Comparison of ENCODE assay signal across 1 cellular context in the genomic region with DNA sequence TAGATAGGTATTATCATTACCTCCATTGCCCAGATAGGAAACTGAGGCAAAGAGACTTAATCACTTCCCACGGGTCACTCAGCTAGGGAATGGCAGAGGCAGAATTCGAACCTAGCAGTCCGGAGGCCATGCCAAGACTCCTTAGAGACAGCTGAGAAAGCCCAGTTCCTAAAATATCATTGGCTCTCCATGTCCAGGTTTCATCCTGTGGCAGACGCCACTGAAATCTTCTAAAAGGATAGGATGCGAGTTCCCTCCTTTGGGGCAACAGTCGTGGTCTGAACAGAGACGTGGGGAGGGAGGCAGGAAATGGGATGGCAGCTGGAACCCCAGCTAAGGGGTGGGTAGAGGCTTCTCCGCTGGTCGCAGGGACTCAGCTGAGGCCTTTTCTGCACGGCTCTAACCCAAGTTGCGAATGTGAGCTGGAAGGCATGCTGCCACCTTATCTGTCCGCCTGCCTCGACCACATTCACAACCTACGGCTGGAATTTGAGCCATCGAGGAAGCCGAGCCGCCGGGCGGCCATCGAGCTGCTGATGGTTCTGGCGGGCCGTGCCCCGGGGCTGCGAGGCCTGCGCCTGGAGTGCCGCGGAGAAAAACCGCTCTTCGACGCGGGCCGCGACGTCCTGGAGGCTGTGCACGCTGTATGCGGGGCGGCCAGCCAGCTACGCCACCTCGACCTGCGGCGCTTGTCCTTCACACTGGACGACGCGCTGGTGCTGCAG.
TF ChIP-seq lines count a peak whose summit lies in the region.

No MANE protein-coding gene starts in this region.

TF ChIP-seq in HepG2, 621 proteins besides CTCF, POLR2A, EP300 and RAD21:
- TF ChIP-seq MEF2D (CRISPR knock-in tag; IDR thresholded peaks at IDR 0.05) (no peak), RFX5 (IDR thresholded peaks at IDR 0.05; ENCODE audit: low read depth, low read length) (peak; percentile 91), ZNF660 (CRISPR knock-in tag; IDR thresholded peaks at IDR 0.05; ENCODE audit: borderline replicate concordance, low read depth) (no peak), DNMT3B (CRISPR knock-in tag; conservative IDR thresholded peaks at IDR 0.05) (no peak), SUZ12 (IDR thresholded peaks at IDR 0.05; ENCODE audit: low read depth, low read length) (no peak), AHR (CRISPR knock-in tag; IDR thresholded peaks at IDR 0.05) (no peak), ZNF709 (CRISPR knock-in tag; IDR thresholded peaks at IDR 0.05) (no peak), HMGA1 (CRISPR knock-in tag; conservative IDR thresholded peaks at IDR 0.05) (no peak), HCFC1 (IDR thresholded peaks at IDR 0.05; ENCODE audit: low read depth, low read length) (no peak), CAMTA2 (CRISPR knock-in tag; IDR thresholded peaks at IDR 0.05; ENCODE audit: borderline replicate concordance) (no peak), ZBTB38 (CRISPR knock-in tag; IDR thresholded peaks at IDR 0.05) (peak; percentile 80)
- TF ChIP-seq, protein P1, sequence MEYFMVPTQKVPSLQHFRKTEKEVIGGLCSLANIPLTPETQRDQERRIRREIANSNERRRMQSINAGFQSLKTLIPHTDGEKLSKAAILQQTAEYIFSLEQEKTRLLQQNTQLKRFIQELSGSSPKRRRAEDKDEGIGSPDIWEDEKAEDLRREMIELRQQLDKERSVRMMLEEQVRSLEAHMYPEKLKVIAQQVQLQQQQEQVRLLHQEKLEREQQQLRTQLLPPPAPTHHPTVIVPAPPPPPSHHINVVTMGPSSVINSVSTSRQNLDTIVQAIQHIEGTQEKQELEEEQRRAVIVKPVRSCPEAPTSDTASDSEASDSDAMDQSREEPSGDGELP (IDR thresholded peaks at IDR 0.05; ENCODE audit: borderline replicate concordance, low read depth): no peak
- TF ChIP-seq, protein P2, sequence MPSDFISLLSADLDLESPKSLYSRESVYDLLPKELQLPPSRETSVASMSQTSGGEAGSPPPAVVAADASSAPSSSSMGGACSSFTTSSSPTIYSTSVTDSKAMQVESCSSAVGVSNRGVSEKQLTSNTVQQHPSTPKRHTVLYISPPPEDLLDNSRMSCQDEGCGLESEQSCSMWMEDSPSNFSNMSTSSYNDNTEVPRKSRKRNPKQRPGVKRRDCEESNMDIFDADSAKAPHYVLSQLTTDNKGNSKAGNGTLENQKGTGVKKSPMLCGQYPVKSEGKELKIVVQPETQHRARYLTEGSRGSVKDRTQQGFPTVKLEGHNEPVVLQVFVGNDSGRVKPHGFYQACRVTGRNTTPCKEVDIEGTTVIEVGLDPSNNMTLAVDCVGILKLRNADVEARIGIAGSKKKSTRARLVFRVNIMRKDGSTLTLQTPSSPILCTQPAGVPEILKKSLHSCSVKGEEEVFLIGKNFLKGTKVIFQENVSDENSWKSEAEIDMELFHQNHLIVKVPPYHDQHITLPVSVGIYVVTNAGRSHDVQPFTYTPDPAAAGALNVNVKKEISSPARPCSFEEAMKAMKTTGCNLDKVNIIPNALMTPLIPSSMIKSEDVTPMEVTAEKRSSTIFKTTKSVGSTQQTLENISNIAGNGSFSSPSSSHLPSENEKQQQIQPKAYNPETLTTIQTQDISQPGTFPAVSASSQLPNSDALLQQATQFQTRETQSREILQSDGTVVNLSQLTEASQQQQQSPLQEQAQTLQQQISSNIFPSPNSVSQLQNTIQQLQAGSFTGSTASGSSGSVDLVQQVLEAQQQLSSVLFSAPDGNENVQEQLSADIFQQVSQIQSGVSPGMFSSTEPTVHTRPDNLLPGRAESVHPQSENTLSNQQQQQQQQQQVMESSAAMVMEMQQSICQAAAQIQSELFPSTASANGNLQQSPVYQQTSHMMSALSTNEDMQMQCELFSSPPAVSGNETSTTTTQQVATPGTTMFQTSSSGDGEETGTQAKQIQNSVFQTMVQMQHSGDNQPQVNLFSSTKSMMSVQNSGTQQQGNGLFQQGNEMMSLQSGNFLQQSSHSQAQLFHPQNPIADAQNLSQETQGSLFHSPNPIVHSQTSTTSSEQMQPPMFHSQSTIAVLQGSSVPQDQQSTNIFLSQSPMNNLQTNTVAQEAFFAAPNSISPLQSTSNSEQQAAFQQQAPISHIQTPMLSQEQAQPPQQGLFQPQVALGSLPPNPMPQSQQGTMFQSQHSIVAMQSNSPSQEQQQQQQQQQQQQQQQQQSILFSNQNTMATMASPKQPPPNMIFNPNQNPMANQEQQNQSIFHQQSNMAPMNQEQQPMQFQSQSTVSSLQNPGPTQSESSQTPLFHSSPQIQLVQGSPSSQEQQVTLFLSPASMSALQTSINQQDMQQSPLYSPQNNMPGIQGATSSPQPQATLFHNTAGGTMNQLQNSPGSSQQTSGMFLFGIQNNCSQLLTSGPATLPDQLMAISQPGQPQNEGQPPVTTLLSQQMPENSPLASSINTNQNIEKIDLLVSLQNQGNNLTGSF (CRISPR knock-in tag; IDR thresholded peaks at IDR 0.05): no peak
- TF ChIP-seq, protein P3, sequence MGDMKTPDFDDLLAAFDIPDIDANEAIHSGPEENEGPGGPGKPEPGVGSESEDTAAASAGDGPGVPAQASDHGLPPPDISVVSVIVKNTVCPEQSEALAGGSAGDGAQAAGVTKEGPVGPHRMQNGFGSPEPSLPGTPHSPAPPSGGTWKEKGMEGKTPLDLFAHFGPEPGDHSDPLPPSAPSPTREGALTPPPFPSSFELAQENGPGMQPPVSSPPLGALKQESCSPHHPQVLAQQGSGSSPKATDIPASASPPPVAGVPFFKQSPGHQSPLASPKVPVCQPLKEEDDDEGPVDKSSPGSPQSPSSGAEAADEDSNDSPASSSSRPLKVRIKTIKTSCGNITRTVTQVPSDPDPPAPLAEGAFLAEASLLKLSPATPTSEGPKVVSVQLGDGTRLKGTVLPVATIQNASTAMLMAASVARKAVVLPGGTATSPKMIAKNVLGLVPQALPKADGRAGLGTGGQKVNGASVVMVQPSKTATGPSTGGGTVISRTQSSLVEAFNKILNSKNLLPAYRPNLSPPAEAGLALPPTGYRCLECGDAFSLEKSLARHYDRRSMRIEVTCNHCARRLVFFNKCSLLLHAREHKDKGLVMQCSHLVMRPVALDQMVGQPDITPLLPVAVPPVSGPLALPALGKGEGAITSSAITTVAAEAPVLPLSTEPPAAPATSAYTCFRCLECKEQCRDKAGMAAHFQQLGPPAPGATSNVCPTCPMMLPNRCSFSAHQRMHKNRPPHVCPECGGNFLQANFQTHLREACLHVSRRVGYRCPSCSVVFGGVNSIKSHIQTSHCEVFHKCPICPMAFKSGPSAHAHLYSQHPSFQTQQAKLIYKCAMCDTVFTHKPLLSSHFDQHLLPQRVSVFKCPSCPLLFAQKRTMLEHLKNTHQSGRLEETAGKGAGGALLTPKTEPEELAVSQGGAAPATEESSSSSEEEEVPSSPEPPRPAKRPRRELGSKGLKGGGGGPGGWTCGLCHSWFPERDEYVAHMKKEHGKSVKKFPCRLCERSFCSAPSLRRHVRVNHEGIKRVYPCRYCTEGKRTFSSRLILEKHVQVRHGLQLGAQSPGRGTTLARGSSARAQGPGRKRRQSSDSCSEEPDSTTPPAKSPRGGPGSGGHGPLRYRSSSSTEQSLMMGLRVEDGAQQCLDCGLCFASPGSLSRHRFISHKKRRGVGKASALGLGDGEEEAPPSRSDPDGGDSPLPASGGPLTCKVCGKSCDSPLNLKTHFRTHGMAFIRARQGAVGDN (CRISPR knock-in tag; IDR thresholded peaks at IDR 0.05): 0 out of 2 replicates have a peak, but pooled peaks have one; percentile 7
- TF ChIP-seq, protein P4, sequence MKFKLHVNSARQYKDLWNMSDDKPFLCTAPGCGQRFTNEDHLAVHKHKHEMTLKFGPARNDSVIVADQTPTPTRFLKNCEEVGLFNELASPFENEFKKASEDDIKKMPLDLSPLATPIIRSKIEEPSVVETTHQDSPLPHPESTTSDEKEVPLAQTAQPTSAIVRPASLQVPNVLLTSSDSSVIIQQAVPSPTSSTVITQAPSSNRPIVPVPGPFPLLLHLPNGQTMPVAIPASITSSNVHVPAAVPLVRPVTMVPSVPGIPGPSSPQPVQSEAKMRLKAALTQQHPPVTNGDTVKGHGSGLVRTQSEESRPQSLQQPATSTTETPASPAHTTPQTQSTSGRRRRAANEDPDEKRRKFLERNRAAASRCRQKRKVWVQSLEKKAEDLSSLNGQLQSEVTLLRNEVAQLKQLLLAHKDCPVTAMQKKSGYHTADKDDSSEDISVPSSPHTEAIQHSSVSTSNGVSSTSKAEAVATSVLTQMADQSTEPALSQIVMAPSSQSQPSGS (CRISPR knock-in tag; IDR thresholded peaks at IDR 0.05): no peak
